In the genomic region with DNA sequence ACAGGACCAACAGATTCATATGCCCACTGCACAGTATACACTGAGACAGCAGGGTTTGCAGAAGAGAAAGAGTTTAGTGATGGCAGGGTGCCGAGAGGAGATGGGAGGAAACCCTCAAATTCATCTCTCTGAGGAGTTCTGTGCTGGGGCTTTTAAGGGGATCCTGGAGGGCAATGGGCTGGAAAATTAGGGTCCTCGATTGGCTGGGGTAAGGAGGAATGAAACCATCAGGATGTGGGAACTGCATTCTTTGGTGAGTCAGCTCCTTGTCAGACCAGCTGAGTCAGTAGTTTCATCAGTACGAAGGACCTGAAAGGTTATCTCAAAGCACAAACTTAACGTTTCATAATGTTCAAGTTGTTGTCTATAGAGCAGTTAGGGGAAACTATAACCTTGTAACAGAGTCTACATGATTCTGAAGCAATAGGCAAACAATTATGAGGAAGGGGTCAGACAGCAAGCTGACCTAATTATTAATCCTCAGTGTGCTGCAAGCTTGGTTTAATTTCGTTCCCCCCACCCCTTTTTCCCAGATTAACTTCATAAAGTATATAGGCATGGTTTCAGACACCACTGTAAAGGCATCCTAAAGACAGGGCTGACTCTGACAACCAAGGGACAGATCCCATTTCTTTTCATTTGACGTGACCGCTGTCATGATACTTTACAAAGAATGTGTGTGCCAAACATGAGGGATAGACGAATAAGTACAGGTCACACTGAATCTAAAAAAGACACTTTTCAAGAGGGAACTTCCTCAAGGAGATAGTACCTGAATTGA, we compare ENCODE assay signal across 8 cellular contexts. TPM values are rescaled to one million over a fixed set of nuclear protein-coding genes. Genes with fewer than 3 reads are reported as not detected.
A peak's percentile ranks its signal among the peaks of the same experiment; 100 is the strongest.
DNase-seq lines count a peak whose midpoint lies in the region; ATAC-seq, FAIRE-seq and TF ChIP-seq lines count a peak whose summit lies in the region.

No MANE protein-coding gene starts in this region.

- no peak for TF ChIP-seq POLR2A in vagina (IDR thresholded peaks at IDR 0.05)

- H3K4me1 Mint-ChIP-seq in type B pancreatic cell (ENCODE audit: unreplicated experiment), result peaks cover 18% of the 10 kb centered on the region

- no peaks in the 10 kb centered on the region for H3K4me1 ChIP-seq in BE2C
- H3K4me1 ChIP-seq in adipocyte (ENCODE audit: control insufficient read depth, insufficient read depth, low read length), result peaks cover 30% of the 10 kb centered on the region
- peaks cover 0 to 33% of the 10 kb centered on the region in 2 donors for H3K4me1 ChIP-seq in left lung
- H3K4me1 ChIP-seq in vagina, result peaks cover 37% of the 10 kb centered on the region

- peak overlapping the region; percentile 81; the same call in 1 of the 2 replicates for H3K4me3 ChIP-seq in BE2C (ENCODE audit: low read depth, low read length)
- H3K4me3 ChIP-seq in adipocyte (ENCODE audit: low read length), result peak overlapping the region; percentile 92
- peak overlapping the region in 1 of 2 donors; percentile 82 for H3K4me3 ChIP-seq in left lung
- peak overlapping the region; percentile 75 to 89 for H3K4me3 ChIP-seq in vagina

- peak overlapping the region; percentile 87 for H3K9ac ChIP-seq in adipocyte (ENCODE audit: low read length)

- peak; percentile 10 for ATAC-seq in left lung

- peaks cover 9% of the 10 kb centered on the region for H3K9me3 Mint-ChIP-seq in type B pancreatic cell

- no peak overlapping the region for H3K27ac Mint-ChIP-seq in type B pancreatic cell

- intact Hi-C loops in left lung (cut with DNase I) (no loop called here), vagina (cut with DNase I) (loop anchor here (10.0 kb wide), 2 partner anchors 121 to 201 kb away; a partner anchor contains a TSS)

- H3K27ac ChIP-seq in left lung, result peak overlapping the region; percentile 85 to 87
- H3K27ac ChIP-seq in vagina, result peak overlapping the region; percentile 71

- H3K36me3 Mint-ChIP-seq in type B pancreatic cell, result peaks cover 7% of the 10 kb centered on the region

- no peaks in the 10 kb centered on the region for H3K9me3 ChIP-seq in BE2C
- no peaks in the 10 kb centered on the region for H3K9me3 ChIP-seq in adipocyte (ENCODE audit: control insufficient read depth, low read length)
- H3K9me3 ChIP-seq in left lung, result no peaks in the 10 kb centered on the region
- no peaks in the 10 kb centered on the region for H3K9me3 ChIP-seq in vagina

- FAIRE-seq in HTR-8/SVneo (lab: Jason Lieb, UNC) (peak; percentile 84), frontal cortex (lab: Jason Lieb, UNC) (no peak)

- H3K36me3 ChIP-seq in BE2C, result peaks cover 3% of the 10 kb centered on the region; the same call in 1 of the 2 replicates
- peaks cover 9% of the 10 kb centered on the region for H3K36me3 ChIP-seq in adipocyte (ENCODE audit: control insufficient read depth, insufficient read depth, low read length, severe bottlenecking)
- peaks cover 0 to 9% of the 10 kb centered on the region in 2 donors for H3K36me3 ChIP-seq in left lung
- H3K36me3 ChIP-seq in vagina, result no peaks in the 10 kb centered on the region

- no peaks in the 10 kb centered on the region for H3K27me3 Mint-ChIP-seq in type B pancreatic cell

- TF ChIP-seq CTCF in BE2C (IDR thresholded peaks at IDR 0.05; ENCODE audit: low read depth, low read length) (no peak), left lung (IDR thresholded peaks at IDR 0.05) (no peak), vagina (IDR thresholded peaks at IDR 0.05) (no peak), type B pancreatic cell (conservative IDR thresholded peaks at IDR 0.05) (no peak)

- H3K4me3 Mint-ChIP-seq in type B pancreatic cell, result no peak overlapping the region

- H3K27me3 ChIP-seq in BE2C (no peaks in the 10 kb centered on the region), adipocyte (replicated peaks; ENCODE audit: control insufficient read depth, insufficient read depth, low read length) (no peaks in the 10 kb centered on the region), left lung (no peaks in the 10 kb centered on the region), vagina (no peaks in the 10 kb centered on the region)

- DNase-seq in BE2C (no peak), HTR-8/SVneo (ENCODE audit: insufficient read length, low spot score) (peak; percentile 27), adipocyte (ENCODE audit: low read depth) (peak; percentile 56), left lung (no peak), vagina (ENCODE audit: extremely low spot score in 2 of 2) (no peak), type B pancreatic cell (ENCODE audit: extremely low spot score, unreplicated experiment) (no peak), frontal cortex (ENCODE audit: low spot score in 2 of 2) (no peak), C1 segment of cervical spinal cord (lab: John Stamatoyannopoulos, UW) (no peak)

RNA-seq across cellular contexts. Expression of a gene that starts 1.5 kb away (rescaled TPM):
- 14.8 TPM for polyA plus RNA-seq in BE2C (2012; ENCODE audit: insufficient read depth, insufficient read length, low read depth)
- total RNA-seq in left lung, result 100 to 1,000 TPM; 119 to 270 TPM
- 43.5 TPM for total RNA-seq in vagina
- total RNA-seq in type B pancreatic cell (ENCODE audit: low replicate concordance), result 62.0 and 68.0 TPM in 2 replicates
- 705 TPM for total RNA-seq in frontal cortex

RNA-seq across cellular contexts. Expression of a gene that starts 52.9 kb away (rescaled TPM):
- polyA plus RNA-seq in BE2C (2012; ENCODE audit: insufficient read depth, insufficient read length, low read depth), result 4.1 TPM
- 10 to 100 TPM; 24.5 to 28.9 TPM for total RNA-seq in left lung
- 103 TPM for total RNA-seq in vagina
- 111 and 149 TPM in 2 replicates for total RNA-seq in type B pancreatic cell (ENCODE audit: low replicate concordance)
- total RNA-seq in frontal cortex, result 463 TPM

Comparison
In these comparisons a context has a peak if more than half of its experiments do, and no peak if none do; other contexts are left out.
1. DNase-seq: peak in HTR-8/SVneo (single experiment) and adipocyte (single experiment); none in BE2C (single experiment), left lung (0 of 2), vagina (0 of 2), type B pancreatic cell (single experiment), frontal cortex (0 of 2) and C1 segment of cervical spinal cord (0 of 14).